ENCODE assay signal across 8 cellular contexts in the genomic region with DNA sequence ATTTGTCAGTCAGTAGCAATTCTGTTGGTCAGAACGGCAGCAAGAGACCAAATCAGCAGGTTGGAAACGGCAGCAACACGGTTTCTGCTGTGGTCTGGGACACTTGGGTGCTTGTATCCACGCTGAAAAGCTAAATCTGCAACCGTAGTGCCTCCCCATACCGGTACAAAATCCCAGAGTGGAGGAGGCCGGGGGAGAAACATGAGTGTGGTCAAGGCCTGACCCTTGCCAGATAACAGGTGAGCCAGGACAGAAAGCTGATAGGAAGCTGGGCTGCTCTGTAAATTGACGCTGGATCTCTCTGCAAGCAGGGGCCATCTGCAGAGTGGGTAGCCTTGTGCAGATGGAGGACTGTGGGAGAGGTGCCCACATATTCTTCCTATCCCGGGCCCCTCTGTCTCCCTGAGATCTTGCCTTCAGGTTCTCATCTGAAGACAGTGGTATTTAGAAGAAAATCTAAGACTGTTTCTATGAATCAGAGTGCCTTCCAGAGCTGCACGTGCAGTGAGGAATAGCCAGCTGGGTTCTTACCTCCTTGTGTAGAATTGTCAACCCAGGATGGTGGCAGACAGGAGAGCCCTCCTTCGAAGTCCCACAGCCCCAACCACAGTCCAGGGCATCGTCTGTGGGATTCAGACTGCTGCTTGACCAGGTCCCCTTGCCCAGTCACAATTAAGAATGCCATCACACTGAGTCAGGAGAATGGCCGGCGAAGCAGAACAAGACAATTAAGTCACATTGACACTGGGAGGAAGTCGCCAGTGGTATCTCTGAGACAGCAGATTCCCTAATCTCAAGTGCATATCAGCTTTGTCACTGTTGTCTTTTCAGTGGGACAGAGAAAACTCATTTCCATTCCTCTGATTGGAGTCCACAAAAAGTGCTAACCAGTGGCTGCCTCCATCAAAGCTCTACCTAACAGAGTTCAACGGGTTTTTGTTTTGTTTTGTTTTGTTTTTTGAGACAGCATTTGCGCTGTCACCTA.
DNase-seq lines count a peak whose midpoint lies in the region; ATAC-seq lines count a peak whose summit lies in the region.

No MANE protein-coding gene starts in this region.

- peak; percentile 34 for DNase-seq in central memory CD4-positive, alpha-beta T cell
- DNase-seq in sciatic nerve (ENCODE audit: low spot score) (no peak), mucosa of gallbladder (ENCODE audit: low spot score) (no peak), hypothalamus (lab: John Stamatoyannopoulos, UW) (no peak)
- DNase-seq in stimulated activated CD4-positive, alpha-beta T cell treated with anti-CD3 and anti-CD28 coated beads, Interleukin-15, amount 100 ng/mL, for 24 hours, result no peak

- H3K4me1 Mint-ChIP-seq in IgD-negative memory B cell, result peaks cover 38 to 57% (median 43%) of the 10 kb centered on the region in 3 donors

- no peaks in the 10 kb centered on the region for H3K27me3 Mint-ChIP-seq in IgD-negative memory B cell

- no peaks in the 10 kb centered on the region for H3K36me3 Mint-ChIP-seq in IgD-negative memory B cell

- no peaks in the 10 kb centered on the region for H3K9me3 Mint-ChIP-seq in IgD-negative memory B cell

- peak overlapping the region; percentile 83 to 97 (median 89) for H3K27ac Mint-ChIP-seq in IgD-negative memory B cell

- intact Hi-C loops in sciatic nerve (cut with DNase I), result no loop called here

- peak; percentile 36 for ATAC-seq in GM18873 (IDR thresholded peaks at IDR 0.05; ENCODE audit: low FRiP score, unreplicated experiment)
- ATAC-seq in sciatic nerve, result peak; percentile 38
- no peak for ATAC-seq in GM18520 (IDR thresholded peaks at IDR 0.05; ENCODE audit: unreplicated experiment)

- peak overlapping the region; percentile 83 to 88 (median 87) for H3K4me3 Mint-ChIP-seq in IgD-negative memory B cell
